Comparison of ENCODE assay signal across 8 cellular contexts in the genomic region with DNA sequence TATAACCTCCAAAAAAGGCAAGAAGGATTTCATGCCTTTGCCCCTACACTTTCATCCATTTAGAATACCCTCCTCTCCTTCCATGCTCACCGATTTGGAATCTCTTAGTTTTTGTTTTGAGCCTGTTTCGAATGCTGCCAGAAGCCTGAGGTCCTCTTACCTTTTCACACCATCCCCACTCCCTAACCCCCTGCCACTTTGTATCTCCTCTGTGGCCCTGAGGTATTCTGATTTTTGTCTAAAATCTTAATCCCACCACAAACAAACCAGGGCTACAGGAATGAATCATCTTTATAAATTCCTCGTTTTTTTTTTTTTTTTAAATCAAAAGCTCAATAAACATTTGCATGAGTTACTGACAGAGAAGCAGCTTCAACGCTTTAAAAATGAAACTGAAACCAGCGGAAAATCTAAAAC. TPM values are rescaled to one million over a fixed set of nuclear protein-coding genes. Genes with fewer than 3 reads are reported as not detected.
A peak's percentile ranks its signal among the peaks of the same experiment; 100 is the strongest.
DNase-seq lines count a peak whose midpoint lies in the region; ATAC-seq and TF ChIP-seq lines count a peak whose summit lies in the region.

No MANE protein-coding gene starts in this region.

- no peaks in the 10 kb centered on the region for H3K9me3 ChIP-seq in uterus

- DNase-seq in HT1080 (ENCODE audit: low read depth): peak; percentile 58
- no peak for DNase-seq in astrocyte of the spinal cord (ENCODE audit: low read depth, low spot score)
- DNase-seq in memory B cell (ENCODE audit: low spot score in 2 of 2): no peak
- no peak for DNase-seq in uterus
- no peak for DNase-seq in NCI-H187 (lab: John Stamatoyannopoulos, UW)

- peak overlapping the region; percentile 100 for H3K4me3 Mint-ChIP-seq in memory B cell

- peaks cover 30% of the 10 kb centered on the region for H3K36me3 ChIP-seq in ACC112 (ENCODE audit: insufficient read depth, low read length)
- H3K36me3 ChIP-seq in uterus: no peaks in the 10 kb centered on the region

- peaks cover 19% of the 10 kb centered on the region for H3K36me3 Mint-ChIP-seq in memory B cell

- peaks cover 35% of the 10 kb centered on the region for H3K4me1 Mint-ChIP-seq in memory B cell

- H3K27ac Mint-ChIP-seq in memory B cell: peak overlapping the region; percentile 97

- peak overlapping the region; percentile 94 for H2AFZ ChIP-seq in ACC112 (ENCODE audit: low read length, unreplicated experiment)

- intact Hi-C loops in uterus (cut with DNase I; ENCODE audit: low total_unique reads): no loop called here

- TF ChIP-seq CTCF in astrocyte of the spinal cord (IDR thresholded peaks at IDR 0.05; ENCODE audit: low read depth, low read length) (no peak), uterus (IDR thresholded peaks at IDR 0.05) (no peak)

- H3K27me3 Mint-ChIP-seq in memory B cell: no peaks in the 10 kb centered on the region

- H3K27me3 ChIP-seq in ACC112 (ENCODE audit: insufficient read depth, low read length): no peaks in the 10 kb centered on the region
- no peaks in the 10 kb centered on the region for H3K27me3 ChIP-seq in uterus

- H3K79me2 ChIP-seq in ACC112 (ENCODE audit: control insufficient read depth, insufficient read depth, low read length, unreplicated experiment): peaks cover 34% of the 10 kb centered on the region

- TF ChIP-seq POLR2A in uterus (IDR thresholded peaks at IDR 0.05): no peak

- in situ Hi-C loops in astrocyte of the spinal cord (cut with HindIII; ENCODE audit: low sequenced_read_pairs): no loop called here

- ATAC-seq in GM18909 (IDR thresholded peaks at IDR 0.05; ENCODE audit: poor library complexity, unreplicated experiment) (peak; percentile 20), memory B cell (ENCODE audit: low read depth) (no peak), esophagus mucosa (no peak)

- H3K4me3 ChIP-seq in ACC112 (ENCODE audit: low read depth, low read length) (peak overlapping the region; percentile 83), astrocyte of the spinal cord (ENCODE audit: low read depth, low read length) (peak overlapping the region; percentile 100), uterus (peak overlapping the region; percentile 61 to 94)

- peak overlapping the region; percentile 86 for H3K27ac ChIP-seq in ACC112 (ENCODE audit: low read depth, low read length)
- peak overlapping the region; percentile 82 to 92 for H3K27ac ChIP-seq in uterus

- no peaks in the 10 kb centered on the region for H3K9me3 Mint-ChIP-seq in memory B cell

- peaks cover 22% of the 10 kb centered on the region for H3K4me1 ChIP-seq in ACC112 (ENCODE audit: control insufficient read depth, insufficient read depth, low read length, unreplicated experiment)
- H3K4me1 ChIP-seq in uterus: peaks cover 0 to 4% of the 10 kb centered on the region in 2 donors

RNA-seq across cellular contexts. Expression of a gene that starts 1.6 kb away (rescaled TPM):
- total RNA-seq in HT1080 (2014; rRNA removed; shearing (Covaris generic)): 2,136 and 3,212 TPM in 2 replicates
- 4,566 and 5,181 TPM in 2 replicates for polyA plus RNA-seq in HT1080 (2015; cell fraction: cytosol; rRNA removed)
- 872 and 902 TPM in 2 replicates for polyA plus RNA-seq in HT1080 (2015; cell fraction: nucleus; rRNA removed)
- 1,000 to 10,000 TPM in 3 of 4 donors, 100 to 1,000 TPM in 1; 875 to 4,841 (median 1,355) TPM for total RNA-seq in uterus
- 1,299 TPM for total RNA-seq in esophagus mucosa

RNA-seq across cellular contexts. Expression of a gene that starts 14.3 kb away (rescaled TPM):
- total RNA-seq in HT1080 (2014; rRNA removed; shearing (Covaris generic)): 4.5 and 5.5 TPM in 2 replicates
- 4.1 and 5.0 TPM in 2 replicates for polyA plus RNA-seq in HT1080 (2015; cell fraction: cytosol; rRNA removed)
- polyA plus RNA-seq in HT1080 (2015; cell fraction: nucleus; rRNA removed): 6.1 and 6.5 TPM in 2 replicates
- total RNA-seq in uterus (10 to 100 TPM in 1 of 4 donors, 1 to 10 TPM in 2, under 1 TPM in 1; 0.51 to 38.7 (median 8.0) TPM), esophagus mucosa (12.8 TPM)

RNA-seq across cellular contexts. Expression of a gene that starts 55.1 kb away (rescaled TPM):
- total RNA-seq in HT1080 (2014; rRNA removed; shearing (Covaris generic)): 0.08 and 0.10 TPM in 2 replicates
- polyA plus RNA-seq in HT1080 (2015; cell fraction: cytosol; rRNA removed): 0.15 and 0.33 TPM in 2 replicates
- polyA plus RNA-seq in HT1080 (2015; cell fraction: nucleus; rRNA removed): 0.96 TPM in 1 of 2 replicates, not detected in the other
- total RNA-seq in uterus (10 to 100 TPM in 1 of 4 donors, 1 to 10 TPM in 3; 1.5 to 40.9 (median 2.7) TPM), esophagus mucosa (0.28 TPM)
